ENCODE assay signal across 3 cellular contexts in genomic region chr21:34718529-34718928, GRCh38. TPM values are rescaled to one million over a fixed set of nuclear protein-coding genes. Genes with fewer than 3 reads are reported as not detected.
"Had no signal": no experiment of that assay in that cellular context is flagged by ENCODE, and none has a peak within 500 bp of the region (broad histone marks: within the 10 kb centered on the region; RNA-seq: fewer than 3 reads in every experiment).

No MANE protein-coding gene starts in this region.

RNA-seq across cellular contexts. Expression of gene CLIC6, which starts 49.7 kb away (rescaled TPM):
- total RNA-seq: GM23248, H4, HFFc6 had no signal
